In genomic region chr10:44172883-44173557, GRCh38 we compare ENCODE assay signal across 18 cellular contexts.
"Had no signal": no experiment of that assay in that cellular context is flagged by ENCODE, and none has a peak within 500 bp of the region (broad histone marks: within the 10 kb centered on the region; RNA-seq: fewer than 3 reads in every experiment).

No MANE protein-coding gene starts in this region.

- H3K27ac Mint-ChIP-seq: activated naive CD8-positive, alpha-beta T cell treated with anti-CD3 and anti-CD28 coated beads for 36 hours; naive thymus-derived CD4-positive, alpha-beta T cell; T-helper 2 cell treated with Interferon-gamma antibody and Interleukin-4, amounts not matched to agents 5 μg/mL and 100 μg/mL, for 36 hours had no signal

- H3K36me3 Mint-ChIP-seq: activated naive CD8-positive, alpha-beta T cell treated with anti-CD3 and anti-CD28 coated beads for 36 hours; naive thymus-derived CD4-positive, alpha-beta T cell had no signal

- DNase-seq: activated CD4-positive, alpha-beta T cell treated with anti-CD3 and anti-CD28 coated beads, Interleukin-2, amount 50 U/mL, for 4 hours; activated CD4-positive, CD25-positive, alpha-beta regulatory T cell treated with anti-CD3 and anti-CD28 coated beads, Interleukin-2, amount 50 U/mL, for 72 hours; activated gamma-delta T cell; activated naive CD8-positive, alpha-beta T cell treated with anti-CD3 and anti-CD28 coated beads for 36 hours; activated T-cell treated with anti-CD3 and anti-CD28 coated beads, Interleukin-2, amount 50 U/mL, for 4 hours; effector CD8-positive, alpha-beta T cell; hypothalamus; mammary epithelial cell; naive thymus-derived CD4-positive, alpha-beta T cell; stimulated activated CD4-positive, alpha-beta T cell treated with anti-CD3 and anti-CD28 coated beads, Interleukin-12 subunit alpha, Interleukin-12 subunit beta, amount 100 ng/mL, for 4 hours; stimulated activated naive CD4-positive, alpha-beta T cell; SW 1271 had no signal

- H3K27ac ChIP-seq: ascending aorta, coronary artery, prostate gland, upper lobe of left lung had no signal

- H3K27me3 ChIP-seq: ascending aorta, upper lobe of left lung had no signal

- H3K4me1 ChIP-seq: ascending aorta, prostate gland had no signal

- H3K27me3 Mint-ChIP-seq: activated naive CD8-positive, alpha-beta T cell treated with anti-CD3 and anti-CD28 coated beads for 36 hours had no signal

- ATAC-seq: activated T-cell treated with anti-CD3 and anti-CD28 coated beads, Interleukin-2, amount 50 U/mL, for 4 hours; naive thymus-derived CD4-positive, alpha-beta T cell; sciatic nerve had no signal

- H3K4me3 ChIP-seq: ascending aorta, coronary artery, prostate gland, upper lobe of left lung had no signal

- H3K9me3 ChIP-seq: ascending aorta, prostate gland, upper lobe of left lung had no signal

- H3K4me1 Mint-ChIP-seq: activated naive CD8-positive, alpha-beta T cell treated with anti-CD3 and anti-CD28 coated beads for 36 hours; naive thymus-derived CD4-positive, alpha-beta T cell had no signal

- H3K4me3 Mint-ChIP-seq: activated naive CD8-positive, alpha-beta T cell treated with anti-CD3 and anti-CD28 coated beads for 36 hours; activated T-cell treated with anti-CD3 and anti-CD28 coated beads, Interleukin-2, amount 50 U/mL, for 4 hours; naive thymus-derived CD4-positive, alpha-beta T cell; T-helper 2 cell treated with Interferon-gamma antibody and Interleukin-4, amounts not matched to agents 5 μg/mL and 100 μg/mL, for 36 hours had no signal

- H3K36me3 ChIP-seq: ascending aorta, prostate gland, upper lobe of left lung had no signal

- H3K9me3 Mint-ChIP-seq: activated naive CD8-positive, alpha-beta T cell treated with anti-CD3 and anti-CD28 coated beads for 36 hours; activated T-cell treated with anti-CD3 and anti-CD28 coated beads, Interleukin-2, amount 50 U/mL, for 4 hours; T-helper 2 cell treated with Interferon-gamma antibody and Interleukin-4, amounts not matched to agents 5 μg/mL and 100 μg/mL, for 36 hours had no signal
